Comparison of ENCODE assay signal across 17 cellular contexts in genomic region chr3:32703491-32703968, GRCh38. TPM values are rescaled to one million over a fixed set of nuclear protein-coding genes. Genes with fewer than 3 reads are reported as not detected.
DNase-seq lines count a peak whose midpoint lies in the region; ATAC-seq, FAIRE-seq and TF ChIP-seq lines count a peak whose summit lies in the region.
"Had no signal": no experiment of that assay in that cellular context is flagged by ENCODE, and none has a peak within 500 bp of the region (broad histone marks: within the 10 kb centered on the region; RNA-seq: fewer than 3 reads in every experiment).

No MANE protein-coding gene starts in this region.

- peak in 1 of 2 experiments; percentile 13 for DNase-seq in A549 (ENCODE audit: low read depth in 1 of 2, low spot score in 1 of 2)
- DNase-seq in GM23248 = no peak
- DNase-seq in activated CD8-positive, alpha-beta T cell treated with anti-CD3 and anti-CD28 coated beads for 36 hours = no peak
- peak; percentile 50 for DNase-seq in fibroblast of the aortic adventitia (ENCODE audit: low read depth)
- no peak for DNase-seq in activated T-helper 2 cell treated with anti-CD3 and anti-CD28 coated beads, Interferon-gamma antibody, Interleukin-2, Interleukin-4, amounts not matched to agents 10 μg/mL and 5 μg/mL and 100 μg/mL, durations not matched to agents 14 hours and 24 hours and 36 hours (ENCODE audit: low spot score)
- DNase-seq in head of caudate nucleus = no peak
- DNase-seq: activated T-cell treated with anti-CD3 and anti-CD28 coated beads, Interleukin-2, amount 50 U/mL, for 1 hour; central memory CD4-positive, alpha-beta T cell; esophagus squamous epithelium; NCI-H1105; NCI-H526 treated with DMSO at 0.1 percent for 48 hours; Right ventricle myocardium superior had no signal

- no peak for TF ChIP-seq POLR2A in A549 (IDR thresholded peaks at IDR 0.05; ENCODE audit: low read length)

- FAIRE-seq in A549 (lab: Jason Lieb, UNC) = no peak

- no peaks in the 10 kb centered on the region for H4K20me1 ChIP-seq in GM23248 (ENCODE audit: insufficient read depth)

- peaks cover 6% of the 10 kb centered on the region; the same call in 1 of the 3 replicates for H3K4me1 ChIP-seq in A549
- peaks cover 11% of the 10 kb centered on the region; the same call in 1 of the 2 replicates for H3K4me1 ChIP-seq in GM23248 (ENCODE audit: insufficient read depth)

- no peak overlapping the region for H3K4me3 Mint-ChIP-seq in activated CD8-positive, alpha-beta T cell treated with anti-CD3 and anti-CD28 coated beads for 36 hours
- no peak overlapping the region for H3K4me3 Mint-ChIP-seq in activated T-helper 2 cell treated with anti-CD3 and anti-CD28 coated beads, Interferon-gamma antibody, Interleukin-2, Interleukin-4, amounts not matched to agents 10 μg/mL and 5 μg/mL and 100 μg/mL, durations not matched to agents 14 hours and 24 hours and 36 hours (ENCODE audit: low read depth)
- H3K4me3 Mint-ChIP-seq: B cell had no signal

- H3K9me2 ChIP-seq in GM23248 (ENCODE audit: insufficient read depth) = no peaks in the 10 kb centered on the region

- peaks cover 34% of the 10 kb centered on the region for H3K4me1 Mint-ChIP-seq in activated CD8-positive, alpha-beta T cell treated with anti-CD3 and anti-CD28 coated beads for 36 hours (ENCODE audit: low read depth)
- peaks cover 35% of the 10 kb centered on the region for H3K4me1 Mint-ChIP-seq in activated T-helper 2 cell treated with anti-CD3 and anti-CD28 coated beads, Interferon-gamma antibody, Interleukin-2, Interleukin-4, amounts not matched to agents 10 μg/mL and 5 μg/mL and 100 μg/mL, durations not matched to agents 14 hours and 24 hours and 36 hours (ENCODE audit: low read depth)

- no peak overlapping the region for H3K9ac ChIP-seq in GM23248

- H3K27ac ChIP-seq in A549 = peak overlapping the region in 1 of 2 experiments; percentile 28; a peak in 1 of 6 replicates
- no peak overlapping the region for H3K27ac ChIP-seq in GM23248
- H3K27ac ChIP-seq: esophagus squamous epithelium, HL-60, VCaP had no signal

- H2AFZ ChIP-seq in GM23248 = no peak overlapping the region

- POLR2A ChIA-PET in A549 (lab: Yijun Ruan, JAX) = no interaction called here
- POLR2A ChIA-PET in activated CD8-positive, alpha-beta T cell treated with anti-CD3 and anti-CD28 coated beads for 36 hours (lab: Charles Lee) = no interaction called here

- WGBS in A549 (ENCODE audit: missing lambda C conversion rate) = 95% methylated on average over 1 of the region's 1 CpG
- WGBS in GM23248 (ENCODE audit: low coverage in 1 of 2, low lambda C conversion rate in 2 of 2, missing lambda C conversion rate in 2 of 2), 2 experiments = 96 to 97% methylated on average over 1 of the region's 1 CpG

- intact Hi-C loops in activated CD8-positive, alpha-beta T cell treated with anti-CD3 and anti-CD28 coated beads for 36 hours (cut with micrococcal nuclease) = no loop called here
- intact Hi-C loops in activated T-helper 2 cell treated with anti-CD3 and anti-CD28 coated beads, Interferon-gamma antibody, Interleukin-2, Interleukin-4, amounts not matched to agents 10 μg/mL and 5 μg/mL and 100 μg/mL, durations not matched to agents 14 hours and 24 hours and 36 hours (cut with micrococcal nuclease) = no loop called here
- intact Hi-C loops in head of caudate nucleus (cut with DNase I) = no loop called here

- H3F3A ChIP-seq in GM23248 (ENCODE audit: insufficient read depth) = peaks cover 15% of the 10 kb centered on the region; the same call in 1 of the 2 replicates

- H3K4me2 ChIP-seq in A549 = peak overlapping the region; percentile 6; the same call in 2 of the 3 replicates
- H3K4me2 ChIP-seq in GM23248 (ENCODE audit: unreplicated experiment) = peak overlapping the region; percentile 14

- no peak for TF ChIP-seq EP300 in A549 (IDR thresholded peaks at IDR 0.05)

- no peak for TF ChIP-seq RAD21 in A549 (conservative IDR thresholded peaks at IDR 0.05 in 1 of 2, IDR thresholded peaks at IDR 0.05 in 1 of 2)

- H3K4me3 ChIP-seq in A549 (no peak overlapping the region), GM23248 (no peak overlapping the region), fibroblast of the aortic adventitia (ENCODE audit: low read depth, low read length) (no peak overlapping the region)
- H3K4me3 ChIP-seq: esophagus squamous epithelium had no signal

- in situ Hi-C loops in GM23248 (cut with MboI) = no loop called here

- no peaks in the 10 kb centered on the region for H3K27me3 Mint-ChIP-seq in activated CD8-positive, alpha-beta T cell treated with anti-CD3 and anti-CD28 coated beads for 36 hours
- no peaks in the 10 kb centered on the region for H3K27me3 Mint-ChIP-seq in activated T-helper 2 cell treated with anti-CD3 and anti-CD28 coated beads, Interferon-gamma antibody, Interleukin-2, Interleukin-4, amounts not matched to agents 10 μg/mL and 5 μg/mL and 100 μg/mL, durations not matched to agents 14 hours and 24 hours and 36 hours (ENCODE audit: low read depth)
- H3K27me3 Mint-ChIP-seq: B cell had no signal

- no peaks in the 10 kb centered on the region for H3K9me3 ChIP-seq in A549
- H3K9me3 ChIP-seq in GM23248 (ENCODE audit: low read depth) = no peaks in the 10 kb centered on the region
- H3K9me3 ChIP-seq: esophagus squamous epithelium had no signal

- TF ChIP-seq CTCF in A549 (IDR thresholded peaks at IDR 0.05) = no peak
- no peak for TF ChIP-seq CTCF in activated CD8-positive, alpha-beta T cell treated with anti-CD3 and anti-CD28 coated beads for 36 hours (IDR thresholded peaks at IDR 0.05)
- TF ChIP-seq CTCF in fibroblast of the aortic adventitia (IDR thresholded peaks at IDR 0.05; ENCODE audit: insufficient read depth, low read length) = no peak

- H3K9me3 Mint-ChIP-seq in activated CD8-positive, alpha-beta T cell treated with anti-CD3 and anti-CD28 coated beads for 36 hours = no peaks in the 10 kb centered on the region
- no peaks in the 10 kb centered on the region for H3K9me3 Mint-ChIP-seq in activated T-helper 2 cell treated with anti-CD3 and anti-CD28 coated beads, Interferon-gamma antibody, Interleukin-2, Interleukin-4, amounts not matched to agents 10 μg/mL and 5 μg/mL and 100 μg/mL, durations not matched to agents 14 hours and 24 hours and 36 hours

- H3K27me3 ChIP-seq in GM23248 (replicated peaks; ENCODE audit: insufficient read depth) = no peaks in the 10 kb centered on the region
- H3K27me3 ChIP-seq: esophagus squamous epithelium had no signal

- H3K36me3 Mint-ChIP-seq in activated CD8-positive, alpha-beta T cell treated with anti-CD3 and anti-CD28 coated beads for 36 hours (ENCODE audit: low read depth) = peaks cover 34% of the 10 kb centered on the region
- peaks cover 29% of the 10 kb centered on the region for H3K36me3 Mint-ChIP-seq in activated T-helper 2 cell treated with anti-CD3 and anti-CD28 coated beads, Interferon-gamma antibody, Interleukin-2, Interleukin-4, amounts not matched to agents 10 μg/mL and 5 μg/mL and 100 μg/mL, durations not matched to agents 14 hours and 24 hours and 36 hours (ENCODE audit: low read depth)

- CTCF ChIA-PET in A549 (lab: Yijun Ruan, JAX) = interaction anchor here (1.5 kb wide), 1 partner anchor 18 kb away, joined by 4 read pairs; the partner anchor contains the start of gene CNOT10
- CTCF ChIA-PET in activated CD8-positive, alpha-beta T cell treated with anti-CD3 and anti-CD28 coated beads for 36 hours (lab: Charles Lee) = no interaction called here

- ATAC-seq in A549 = peak in 1 of 2 experiments; percentile 50; a peak in 1 of 6 replicates
- no peak for ATAC-seq in activated CD8-positive, alpha-beta T cell treated with anti-CD3 and anti-CD28 coated beads for 36 hours
- ATAC-seq in HG02798 (IDR thresholded peaks at IDR 0.05; ENCODE audit: poor library complexity, unreplicated experiment) = no peak
- no peak for ATAC-seq in GM18907 (IDR thresholded peaks at IDR 0.05; ENCODE audit: unreplicated experiment)

- peak overlapping the region; percentile 60 for H3K27ac Mint-ChIP-seq in activated CD8-positive, alpha-beta T cell treated with anti-CD3 and anti-CD28 coated beads for 36 hours
- no peak overlapping the region for H3K27ac Mint-ChIP-seq in activated T-helper 2 cell treated with anti-CD3 and anti-CD28 coated beads, Interferon-gamma antibody, Interleukin-2, Interleukin-4, amounts not matched to agents 10 μg/mL and 5 μg/mL and 100 μg/mL, durations not matched to agents 14 hours and 24 hours and 36 hours
- H3K27ac Mint-ChIP-seq: B cell had no signal

- H3K79me2 ChIP-seq in GM23248 (ENCODE audit: insufficient read depth) = peaks cover 53% of the 10 kb centered on the region

- no peaks in the 10 kb centered on the region for H3K36me3 ChIP-seq in GM23248 (ENCODE audit: low read depth)

TF ChIP-seq in A549, 52 proteins besides CTCF, POLR2A, EP300 and RAD21:
- TF ChIP-seq FOSB (CRISPR knock-in tag; IDR thresholded peaks at IDR 0.05) = no peak
- TF ChIP-seq HES2 (IDR thresholded peaks at IDR 0.05) = no peak
- TF ChIP-seq MAFK (IDR thresholded peaks at IDR 0.05; ENCODE audit: partially characterized antibody) = no peak
- no peak for TF ChIP-seq JUN (IDR thresholded peaks at IDR 0.05)
- no peak for TF ChIP-seq NPAS2 (CRISPR knock-in tag; IDR thresholded peaks at IDR 0.05; ENCODE audit: borderline replicate concordance)

RNA-seq across cellular contexts. Expression of gene CNOT10, which starts 18.5 kb away (rescaled TPM):
- polyA plus RNA-seq in A549 (2011; rRNA removed) (38.7 and 43.2 TPM in 2 replicates), A549 (2017; fragmentation: RNase III; extraction: RNeasy Plus Mini Kit Qiagen cat#74134 plus additional on column Dnase treatment) (23.6 to 28.7 TPM (median 25.6 TPM) in 3 replicates), GM23248 (2016; fragmentation: Nextera tagmentation; extraction: Ambion mirVana) (15.2 and 18.3 TPM in 2 replicates)
- 21.5 and 25.6 TPM in 2 replicates for polyA plus RNA-seq in A549 (2012; cell fraction: cytosol; rRNA removed)
- polyA plus RNA-seq in A549 (2012; cell fraction: nucleus; rRNA removed) = 16.0 and 27.5 TPM in 2 replicates
- 25.5 and 26.6 TPM in 2 replicates for polyA minus RNA-seq in A549 (2011; rRNA and poly(A)+ RNA removed)
- total RNA-seq in GM23248 (2014; rRNA removed; shearing (Covaris generic)) = 13.0 and 19.5 TPM in 2 replicates
- 10 to 100 TPM; 58.5 to 61.0 TPM for total RNA-seq in activated CD8-positive, alpha-beta T cell treated with anti-CD3 and anti-CD28 coated beads for 36 hours
- 23.8 and 46.6 TPM in 2 replicates for total RNA-seq in fibroblast of the aortic adventitia (ENCODE audit: low replicate concordance)
- 51.5 and 53.5 TPM in 2 replicates for total RNA-seq in activated T-helper 2 cell treated with anti-CD3 and anti-CD28 coated beads, Interferon-gamma antibody, Interleukin-2, Interleukin-4, amounts not matched to agents 10 μg/mL and 5 μg/mL and 100 μg/mL, durations not matched to agents 14 hours and 24 hours and 36 hours
